26 cellular contexts compared by ENCODE assay signal in the genomic region with DNA sequence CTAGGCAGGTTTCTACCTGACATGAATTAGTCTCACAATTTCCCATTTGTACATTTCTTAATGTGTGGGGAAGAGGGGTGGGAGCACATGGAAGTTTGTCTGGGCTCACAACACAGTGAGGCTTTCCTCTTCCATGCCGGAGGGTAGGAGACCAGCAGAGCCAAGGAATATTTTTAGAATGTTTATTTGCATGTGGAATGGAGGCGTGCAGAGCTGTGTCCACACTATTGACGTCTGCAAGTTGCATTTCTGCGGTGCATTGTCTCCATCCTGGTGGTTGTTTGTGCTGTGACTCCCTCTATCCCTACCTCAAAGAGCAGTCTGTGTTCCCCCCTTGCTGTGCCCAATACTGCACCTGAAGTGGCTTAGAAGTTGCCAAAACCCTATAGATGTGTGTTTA.
"Had no signal": no experiment of that assay in that cellular context is flagged by ENCODE, and none has a peak within 500 bp of the region (broad histone marks: within the 10 kb centered on the region; RNA-seq: fewer than 3 reads in every experiment).

No MANE protein-coding gene starts in this region.

- H3K27ac ChIP-seq: coronary artery, esophagus squamous epithelium, heart right ventricle, lower lobe of right lung, neural progenitor cell, parathyroid adenoma, right lobe of liver, thoracic aorta, tibial nerve, upper lobe of left lung had no signal

- DNase-seq: dermis blood vessel endothelial cell; effector memory CD8-positive, alpha-beta T cell; erythroblast; esophagus squamous epithelium; foreskin melanocyte; glutamatergic neuron; heart right ventricle; hippocampal formation; islet precursor cell; kidney glomerular epithelial cell; left colon; left ventricle myocardium superior; lower lobe of right lung; mucosa of descending colon; naive B cell; right lobe of liver; small intestine; stimulated activated CD4-positive, alpha-beta T cell treated with anti-CD3 and anti-CD28 coated beads, Interleukin-15, amount 100 ng/mL, for 24 hours; stimulated activated CD4-positive, alpha-beta T cell treated with anti-CD3 and anti-CD28 coated beads, Interleukin-2, amount 100 ng/mL, for 48 hours; stimulated activated naive B cell treated with anti-CD40 and anti-IgM and Interleukin-4, amounts not matched to agents 10 μg/mL and 1 μg/mL and 100 μg/mL, for 72 hours; upper lobe of left lung had no signal

- H3K4me3 ChIP-seq: coronary artery, esophagus squamous epithelium, heart right ventricle, lower lobe of right lung, mucosa of descending colon, neural progenitor cell, right lobe of liver, thoracic aorta, tibial nerve, upper lobe of left lung had no signal

- H3K9me3 ChIP-seq: esophagus squamous epithelium, heart right ventricle, lower lobe of right lung, mucosa of descending colon, right lobe of liver, thoracic aorta, tibial nerve, upper lobe of left lung had no signal

- H3K4me1 ChIP-seq: esophagus squamous epithelium, heart right ventricle, lower lobe of right lung, neural progenitor cell, parathyroid adenoma, right lobe of liver, tibial nerve, upper lobe of left lung had no signal

- H3K27me3 ChIP-seq: esophagus squamous epithelium, heart right ventricle, neural progenitor cell, right lobe of liver, tibial nerve, upper lobe of left lung had no signal

- H3K36me3 ChIP-seq: esophagus squamous epithelium, heart right ventricle, lower lobe of right lung, neural progenitor cell, right lobe of liver, thoracic aorta, tibial nerve, upper lobe of left lung had no signal
